Comparison of ENCODE assay signal across 8 cellular contexts in genomic region chr17:42288985-42289862, GRCh38. TPM values are rescaled to one million over a fixed set of nuclear protein-coding genes. Genes with fewer than 3 reads are reported as not detected.
DNase-seq lines count a peak whose midpoint lies in the region; ATAC-seq and TF ChIP-seq lines count a peak whose summit lies in the region.

No MANE protein-coding gene starts in this region.

- H4K8ac ChIP-seq in trophoblast cell (ENCODE audit: low read depth, low read length), result peak overlapping the region; percentile 11

- peak; percentile 33 for ATAC-seq in CD4-positive, alpha-beta T cell (ENCODE audit: poor library complexity)
- ATAC-seq in HG03342 (IDR thresholded peaks at IDR 0.05; ENCODE audit: unreplicated experiment) (peak; percentile 16), HG02870 (IDR thresholded peaks at IDR 0.05; ENCODE audit: unreplicated experiment) (no peak), GM19463 (IDR thresholded peaks at IDR 0.05; ENCODE audit: unreplicated experiment) (no peak), GM19455 (IDR thresholded peaks at IDR 0.05; ENCODE audit: unreplicated experiment) (no peak)

- H3K14ac ChIP-seq in trophoblast cell (ENCODE audit: low read length), result no peak overlapping the region

- H3K79me1 ChIP-seq in trophoblast cell (ENCODE audit: low read length), result no peaks in the 10 kb centered on the region

- no peak overlapping the region for H2BK120ac ChIP-seq in trophoblast cell (ENCODE audit: insufficient read depth, low read length, poor library complexity)

- WGBS in trophoblast cell (ENCODE audit: extremely low coverage, insufficient coverage, insufficient read length), result no CpG with 5 or more reads among the region's 32 CpGs

- no peaks in the 10 kb centered on the region for H3K36me3 ChIP-seq in trophoblast cell (ENCODE audit: control insufficient read depth in 1 of 2, insufficient read depth in 2 of 2, low read length in 2 of 2)

- no peaks in the 10 kb centered on the region for H3K27me3 ChIP-seq in CD4-positive, alpha-beta T cell (ENCODE audit: control insufficient read depth, insufficient read depth, low read length)
- H3K27me3 ChIP-seq in trophoblast cell (ENCODE audit: insufficient read depth, low read length), result peaks cover 17% of the 10 kb centered on the region

- peak overlapping the region; percentile 89 for H3K27ac ChIP-seq in CD4-positive, alpha-beta T cell (ENCODE audit: low read depth, low read length)
- no peak overlapping the region for H3K27ac ChIP-seq in trophoblast cell (ENCODE audit: low read depth, low read length)

- no peak overlapping the region for H2BK5ac ChIP-seq in trophoblast cell (ENCODE audit: low read depth, low read length, poor library complexity)

- intact Hi-C loops in CD4-positive, alpha-beta T cell (cut with DNase I, micrococcal nuclease), result loop anchor here in 1 of 2 experiments (1.0 to 2.0 kb wide), 2 partner anchors 12 to 66 kb away; no protein-coding TSS in a partner anchor

- H3K4me3 ChIP-seq in fibroblast of the aortic adventitia (ENCODE audit: low read depth, low read length) (peak overlapping the region; percentile 65), trophoblast cell (ENCODE audit: low read depth, low read length) (no peak overlapping the region)

- H4K12ac ChIP-seq in trophoblast cell (ENCODE audit: low read depth, low read length), result no peak overlapping the region

- no peak overlapping the region for H2AK5ac ChIP-seq in trophoblast cell (ENCODE audit: low read length)

- H2AFZ ChIP-seq in trophoblast cell (ENCODE audit: insufficient read depth, low read length, poor library complexity), result no peak overlapping the region

- no peak overlapping the region for H3K4me2 ChIP-seq in trophoblast cell (ENCODE audit: low read length)

- no peak overlapping the region for H3K23ac ChIP-seq in trophoblast cell (ENCODE audit: low read length)

- peaks cover 4 to 5% of the 10 kb centered on the region in 2 experiments for H3K4me1 ChIP-seq in trophoblast cell (ENCODE audit: control insufficient read depth in 1 of 2, insufficient read depth in 2 of 2, low read length in 2 of 2)

- CTCF ChIA-PET in CD4-positive, alpha-beta T cell (lab: Charles Lee), result interaction anchor here (0.6 to 3.0 kb wide), 9 partner anchors 14 to 67 kb away, joined by 3 to 20 read pairs (median 4); no protein-coding TSS in a partner anchor

- no peak for TF ChIP-seq CTCF in CD4-positive, alpha-beta T cell (IDR thresholded peaks at IDR 0.05)
- TF ChIP-seq CTCF in fibroblast of the aortic adventitia (IDR thresholded peaks at IDR 0.05; ENCODE audit: insufficient read depth, low read length), result no peak

- H3K79me2 ChIP-seq in trophoblast cell (ENCODE audit: control insufficient read depth, insufficient read depth, low read length, poor library complexity), result no peaks in the 10 kb centered on the region

- H2BK12ac ChIP-seq in trophoblast cell (ENCODE audit: low read length), result no peak overlapping the region

- H3K4me3 Mint-ChIP-seq in CD4-positive, alpha-beta T cell, result peak overlapping the region; percentile 92

- H4K91ac ChIP-seq in trophoblast cell (ENCODE audit: low read depth, low read length), result no peak overlapping the region

- POLR2A ChIA-PET in CD4-positive, alpha-beta T cell (lab: Charles Lee), result interaction anchor here (0.8 to 6.6 kb wide), 14 partner anchors 13 to 319 kb away, joined by 3 to 137 read pairs (median 8); partner anchors contain the start of genes DNAJC7, GHDC, KCNH4 and STAT3

- peaks cover 52% of the 10 kb centered on the region for H3K36me3 Mint-ChIP-seq in CD4-positive, alpha-beta T cell (ENCODE audit: low read depth)

- H3K4ac ChIP-seq in trophoblast cell (ENCODE audit: low read depth, low read length), result no peak overlapping the region

- H3K27me3 Mint-ChIP-seq in CD4-positive, alpha-beta T cell, result no peaks in the 10 kb centered on the region

- peak overlapping the region; percentile 95 for H3K27ac Mint-ChIP-seq in CD4-positive, alpha-beta T cell

- H3K4me1 Mint-ChIP-seq in CD4-positive, alpha-beta T cell (ENCODE audit: low read depth), result peaks cover 57% of the 10 kb centered on the region

- H3K9ac ChIP-seq in trophoblast cell (ENCODE audit: low read length), result no peak overlapping the region

- H3K9me3 ChIP-seq in CD4-positive, alpha-beta T cell (ENCODE audit: control insufficient read depth, low read length), result no peaks in the 10 kb centered on the region
- peaks cover 1% of the 10 kb centered on the region for H3K9me3 ChIP-seq in trophoblast cell (ENCODE audit: insufficient read depth, low read depth, low read length)

- DNase-seq in CD4-positive, alpha-beta T cell, result peak in 9 of 10 experiments; percentile 27 to 66 (median 46)
- peak; percentile 30 to 56 for DNase-seq in activated CD8-positive, alpha-beta memory T cell treated with anti-CD3 and anti-CD28 coated beads for 4 hours (ENCODE audit: low read depth in 2 of 2)
- DNase-seq in fibroblast of the aortic adventitia (ENCODE audit: low read depth) (no peak), trophoblast cell (no peak)

- H3K18ac ChIP-seq in trophoblast cell (ENCODE audit: low read length), result no peak overlapping the region

- H3K9me3 Mint-ChIP-seq in CD4-positive, alpha-beta T cell, result no peaks in the 10 kb centered on the region

RNA-seq across cellular contexts. Expression of gene STAT5A, which starts 0.9 kb away (rescaled TPM):
- total RNA-seq in CD4-positive, alpha-beta T cell, result 100 to 1,000 TPM; 141 to 150 TPM
- 25.2 and 27.3 TPM in 2 replicates for total RNA-seq in fibroblast of the aortic adventitia (ENCODE audit: low replicate concordance)
- polyA plus RNA-seq in trophoblast cell (2013), result 0.60 and 0.82 TPM in 2 replicates

RNA-seq across cellular contexts. Expression of gene STAT5B, which starts 13.0 kb away (rescaled TPM):
- total RNA-seq in CD4-positive, alpha-beta T cell, result 100 to 1,000 TPM in 1 of 2 experiments, 10 to 100 TPM in 1; 99.4 to 104 TPM
- total RNA-seq in fibroblast of the aortic adventitia (ENCODE audit: low replicate concordance), result 14.1 and 23.0 TPM in 2 replicates
- polyA plus RNA-seq in trophoblast cell (2013), result 16.0 and 18.3 TPM in 2 replicates

Comparison
In these comparisons a context has a peak if more than half of its experiments do, and no peak if none do; other contexts are left out.
1. ATAC-seq: peak in CD4-positive, alpha-beta T cell (single experiment) and HG03342 (single experiment); none in HG02870 (single experiment), GM19463 (single experiment) and GM19455 (single experiment).
2. DNase-seq: peak in CD4-positive, alpha-beta T cell (9 of 10) and activated CD8-positive, alpha-beta memory T cell treated with anti-CD3 and anti-CD28 coated beads for 4 hours (2 of 2); none in fibroblast of the aortic adventitia (single experiment) and trophoblast cell (0 of 2).